In genomic region chr17:2894782-2895181, GRCh38 we compare ENCODE assay signal across 2 cellular contexts.
TF ChIP-seq lines count a peak whose summit lies in the region.

No MANE protein-coding gene starts in this region.

TF ChIP-seq in HCT116, 20 proteins besides CTCF, POLR2A, EP300 and RAD21:
- TF ChIP-seq ZNF274 (IDR thresholded peaks at IDR 0.05; ENCODE audit: low read depth, low read length), result no peak
- no peak for TF ChIP-seq POLR2AphosphoS5 (IDR thresholded peaks at IDR 0.05; ENCODE audit: low read depth, low read length)
- no peak for TF ChIP-seq YY1 (IDR thresholded peaks at IDR 0.05; ENCODE audit: extremely low read depth, insufficient replicate concordance, low read depth, low read length)
- no peak for TF ChIP-seq MAX (IDR thresholded peaks at IDR 0.05)
- TF ChIP-seq SP1 (IDR thresholded peaks at IDR 0.05; ENCODE audit: low read depth), result no peak
- TF ChIP-seq, protein P1, sequence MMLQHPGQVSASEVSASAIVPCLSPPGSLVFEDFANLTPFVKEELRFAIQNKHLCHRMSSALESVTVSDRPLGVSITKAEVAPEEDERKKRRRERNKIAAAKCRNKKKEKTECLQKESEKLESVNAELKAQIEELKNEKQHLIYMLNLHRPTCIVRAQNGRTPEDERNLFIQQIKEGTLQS (IDR thresholded peaks at IDR 0.05), result no peak
- no peak for TF ChIP-seq SIN3A (IDR thresholded peaks at IDR 0.05; ENCODE audit: low read depth)
- no peak for TF ChIP-seq EGR1 (IDR thresholded peaks at IDR 0.05; ENCODE audit: low read depth)
- TF ChIP-seq ZBTB33 (IDR thresholded peaks at IDR 0.05; ENCODE audit: extremely low read depth, insufficient replicate concordance, low read length), result no peak
- TF ChIP-seq EZH2 (IDR thresholded peaks at IDR 0.05), result no peak
- TF ChIP-seq SRF (IDR thresholded peaks at IDR 0.05; ENCODE audit: low read depth), result no peak
- no peak for TF ChIP-seq CBX3 (IDR thresholded peaks at IDR 0.05; ENCODE audit: low read depth)
- no peak for TF ChIP-seq FOSL1 (IDR thresholded peaks at IDR 0.05; ENCODE audit: low read depth)
- no peak for TF ChIP-seq TCF7L2 (IDR thresholded peaks at IDR 0.05; ENCODE audit: borderline replicate concordance, extremely low read depth, insufficient read depth, insufficient read length)
- TF ChIP-seq CEBPB (IDR thresholded peaks at IDR 0.05; ENCODE audit: low read depth), result no peak
- TF ChIP-seq ELF1 (IDR thresholded peaks at IDR 0.05; ENCODE audit: borderline replicate concordance, low read depth), result no peak
- no peak for TF ChIP-seq ZFX (IDR thresholded peaks at IDR 0.05)

TF ChIP-seq in HEK293T, 16 proteins besides CTCF, POLR2A, EP300 and RAD21:
- TF ChIP-seq ARNT (IDR thresholded peaks at IDR 0.05) (no peak), FOXM1 (IDR thresholded peaks at IDR 0.05; ENCODE audit: borderline replicate concordance) (no peak), BHLHE40 (IDR thresholded peaks at IDR 0.05; ENCODE audit: borderline replicate concordance) (no peak), CTBP1 (IDR thresholded peaks at IDR 0.05; ENCODE audit: borderline replicate concordance) (no peak)
